In the genomic region with DNA sequence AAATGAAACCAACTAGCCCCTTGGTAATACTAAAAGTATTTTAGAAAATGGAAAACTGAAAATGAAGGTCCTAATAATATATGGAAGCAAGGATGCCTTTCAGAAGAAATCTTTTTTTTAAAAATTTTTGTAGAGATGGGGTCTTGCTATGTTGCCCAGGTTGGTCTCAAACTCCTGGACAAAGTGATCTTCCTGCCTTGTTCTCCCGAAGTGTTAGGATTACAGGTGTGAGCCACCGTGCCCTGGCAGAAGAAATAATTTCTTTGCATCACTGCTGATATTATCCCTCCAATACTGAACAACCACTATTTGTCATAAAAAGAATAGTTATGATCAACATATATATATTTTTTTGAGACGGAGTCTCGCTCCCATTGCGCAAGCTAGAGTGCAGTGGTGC, we compare ENCODE assay signal across 35 cellular contexts.
"Had no signal": no experiment of that assay in that cellular context is flagged by ENCODE, and none has a peak within 500 bp of the region (broad histone marks: within the 10 kb centered on the region; RNA-seq: fewer than 3 reads in every experiment).

No MANE protein-coding gene starts in this region.

- H3K4me3 ChIP-seq: MG63 had no signal

- DNase-seq: Karpas-422, Kasumi-1, MG63, MM.1S, NCI-H1048, NCI-H1092, NCI-H1092 treated with DMSO at 0.1 percent for 48 hours, NCI-H1105, NCI-H1105 treated with DMSO at 0.1 percent for 48 hours, NCI-H1417, NCI-H1417 treated with DMSO at 0.1 percent for 48 hours, NCI-H1436, NCI-H1436 treated with DMSO at 0.1 percent for 48 hours, NCI-H146, NCI-H1694, NCI-H1694 treated with DMSO at 0.1 percent for 48 hours, NCI-H187, NCI-H187 treated with DMSO at 0.1 percent for 48 hours, NCI-H1930, NCI-H2029, NCI-H2029 treated with DMSO at 0.1 percent for 48 hours, NCI-H2081, NCI-H2081 treated with DMSO at 0.1 percent for 48 hours, NCI-H2107, NCI-H2171, NCI-H2171 treated with DMSO at 0.1 percent for 48 hours, NCI-H2227 treated with DMSO at 0.1 percent for 48 hours, NCI-H226, NCI-H345, NCI-H446, NCI-H446 treated with DMSO at 0.1 percent for 48 hours, NCI-H510A, NCI-H510A treated with DMSO at 0.1 percent for 48 hours, NCI-H524, NCI-H524 treated with DMSO at 0.1 percent for 48 hours had no signal

- H3K27me3 ChIP-seq: MG63 had no signal

- H3K9me3 ChIP-seq: MG63 had no signal
